In genomic region chr3:66490214-66490613, GRCh38 we compare ENCODE assay signal across 8 cellular contexts. TPM values are rescaled to one million over a fixed set of nuclear protein-coding genes. Genes with fewer than 3 reads are reported as not detected.
DNase-seq lines count a peak whose midpoint lies in the region; ATAC-seq and TF ChIP-seq lines count a peak whose summit lies in the region.
"Had no signal": no experiment of that assay in that cellular context is flagged by ENCODE, and none has a peak within 500 bp of the region (broad histone marks: within the 10 kb centered on the region; RNA-seq: fewer than 3 reads in every experiment).

No MANE protein-coding gene starts in this region.

- H3K9me3 Mint-ChIP-seq in central memory CD8-positive, alpha-beta T cell: no peaks in the 10 kb centered on the region
- no peaks in the 10 kb centered on the region for H3K9me3 Mint-ChIP-seq in mesothelial cell of epicardium
- no peaks in the 10 kb centered on the region for H3K9me3 Mint-ChIP-seq in CD14-positive monocyte

- WGBS in psoas muscle, 3 donors: 11 to 24% (median 16%) methylated on average over 4 of the region's 4 CpGs

- H3K27ac Mint-ChIP-seq in central memory CD8-positive, alpha-beta T cell (ENCODE audit: low read depth): peak overlapping the region; percentile 41
- H3K27ac Mint-ChIP-seq in mesothelial cell of epicardium (no peak overlapping the region), CD14-positive monocyte (no peak overlapping the region)

- peaks cover 88% of the 10 kb centered on the region for H3K4me1 ChIP-seq in psoas muscle

- no peaks in the 10 kb centered on the region for H3K9me3 ChIP-seq in psoas muscle

- no peak for DNase-seq in central memory CD8-positive, alpha-beta T cell (ENCODE audit: low spot score in 2 of 2)
- DNase-seq in psoas muscle (no peak), mesothelial cell of epicardium (ENCODE audit: low spot score in 2 of 2, unreplicated experiment in 2 of 2) (no peak), CD14-positive monocyte (ENCODE audit: low spot score) (no peak)

- peak overlapping the region; percentile 41 for H3K4me3 Mint-ChIP-seq in central memory CD8-positive, alpha-beta T cell
- H3K4me3 Mint-ChIP-seq in mesothelial cell of epicardium (no peak overlapping the region), CD14-positive monocyte (no peak overlapping the region)

- no peaks in the 10 kb centered on the region for H3K27me3 ChIP-seq in psoas muscle (ENCODE audit: insufficient read depth in 3 of 3, low read length in 2 of 3)

- peak overlapping the region; percentile 90 for H3K27ac ChIP-seq in psoas muscle

- H3K36me3 ChIP-seq in psoas muscle (ENCODE audit: insufficient read depth in 1 of 2, low read depth in 1 of 2): no peaks in the 10 kb centered on the region

- intact Hi-C loops in psoas muscle (cut with DNase I) (loop anchor here in 1 of 2 donors (5.0 kb wide), 1 partner anchor 38 kb away; no protein-coding TSS in a partner anchor), CD14-positive monocyte (cut with micrococcal nuclease) (no loop called here)

- no peak for TF ChIP-seq CTCF in psoas muscle (IDR thresholded peaks at IDR 0.05)
- no peak for TF ChIP-seq CTCF in mesothelial cell of epicardium (IDR thresholded peaks at IDR 0.05; ENCODE audit: unreplicated experiment)
- TF ChIP-seq CTCF in CD14-positive monocyte (IDR thresholded peaks at IDR 0.05): no peak

- no peak overlapping the region for H3K4me3 ChIP-seq in psoas muscle

- peak; percentile 43 for ATAC-seq in GM19351 (IDR thresholded peaks at IDR 0.05; ENCODE audit: unreplicated experiment)
- peak; percentile 63 for ATAC-seq in HG03175 (IDR thresholded peaks at IDR 0.05; ENCODE audit: unreplicated experiment)
- peak; percentile 57 for ATAC-seq in central memory CD8-positive, alpha-beta T cell (replicated peaks; ENCODE audit: extremely low read depth, poor library complexity, severe bottlenecking)
- ATAC-seq in psoas muscle: peak in 3 of 4 donors; percentile 27 to 57 (median 51)
- no peak for ATAC-seq in GM18519 (IDR thresholded peaks at IDR 0.05; ENCODE audit: low FRiP score, unreplicated experiment)
- ATAC-seq: Panc1 had no signal

- H3K4me1 Mint-ChIP-seq in central memory CD8-positive, alpha-beta T cell: peaks cover 68% of the 10 kb centered on the region
- peaks cover 22% of the 10 kb centered on the region for H3K4me1 Mint-ChIP-seq in mesothelial cell of epicardium
- peaks cover 23% of the 10 kb centered on the region for H3K4me1 Mint-ChIP-seq in CD14-positive monocyte

- peaks cover 5% of the 10 kb centered on the region for H3K36me3 Mint-ChIP-seq in central memory CD8-positive, alpha-beta T cell (ENCODE audit: insufficient read depth)
- H3K36me3 Mint-ChIP-seq in mesothelial cell of epicardium (no peaks in the 10 kb centered on the region), CD14-positive monocyte (no peaks in the 10 kb centered on the region)

- no peaks in the 10 kb centered on the region for H3K27me3 Mint-ChIP-seq in central memory CD8-positive, alpha-beta T cell
- H3K27me3 Mint-ChIP-seq in mesothelial cell of epicardium (ENCODE audit: low read depth) (peaks cover 38% of the 10 kb centered on the region), CD14-positive monocyte (ENCODE audit: low read depth in 3 of 3) (peaks cover 0 to 4% (median 0%) of the 10 kb centered on the region in 3 donors)

RNA-seq across cellular contexts. Expression of gene LRIG1, which starts 10.6 kb away (rescaled TPM):
- total RNA-seq in psoas muscle (100 to 1,000 TPM in 1 of 4 donors, 10 to 100 TPM in 3; 41.1 to 119 (median 49.8) TPM), mesothelial cell of epicardium (5.5 to 7.4 TPM (median 6.4 TPM) in 3 replicates)
- polyA plus RNA-seq in psoas muscle (10 to 100 TPM in 2 of 3 donors, 1 to 10 TPM in 1; 9.8 to 29.4 (median 29.0) TPM), CD14-positive monocyte (1 to 10 TPM in 1 of 2 donors, under 1 TPM in 1; 0.82 to 1.0 TPM)
